Comparison of ENCODE assay signal across 15 cellular contexts in the genomic region with DNA sequence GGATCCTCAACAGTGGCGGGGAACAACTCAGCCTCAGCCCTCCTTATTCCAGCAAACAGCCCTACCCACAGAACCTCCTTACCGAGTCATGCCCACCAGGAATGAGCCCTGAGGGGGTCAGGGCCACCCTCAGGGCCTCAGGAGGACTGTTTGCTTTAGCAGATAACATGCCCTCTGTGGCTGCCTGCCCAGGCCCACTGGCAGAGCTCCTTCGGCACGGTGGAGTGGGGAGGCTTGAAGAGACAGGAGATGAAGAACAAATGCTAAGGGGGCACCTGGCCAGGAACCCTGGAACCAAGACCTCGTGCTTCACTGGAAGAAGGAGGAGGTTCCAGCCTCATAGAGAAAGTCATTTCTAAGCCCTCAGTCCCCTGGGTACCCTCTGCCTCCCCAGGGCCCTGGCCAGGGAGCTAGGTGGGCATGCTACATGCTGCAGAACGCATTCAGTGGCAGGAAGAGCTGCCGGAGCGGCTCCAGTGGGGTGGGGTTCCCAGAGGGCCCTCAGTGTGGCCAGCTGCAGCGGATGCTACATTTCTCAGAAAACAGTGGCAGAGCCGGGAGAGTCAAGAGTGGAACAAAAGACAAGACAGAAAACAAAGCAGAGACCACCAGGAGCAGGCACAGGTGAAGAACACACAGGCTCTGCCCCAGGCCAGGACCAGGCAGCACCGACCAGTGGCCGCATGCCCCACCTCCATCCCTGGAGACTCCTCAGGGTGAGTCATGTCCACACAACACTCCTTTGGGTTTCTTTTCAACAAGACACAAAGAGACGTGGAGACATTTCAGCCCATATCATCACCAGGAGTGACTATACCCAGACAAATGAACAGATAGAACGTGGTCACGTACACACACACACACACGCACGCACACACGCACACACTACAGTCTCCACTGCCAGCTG. TPM values are rescaled to one million over a fixed set of nuclear protein-coding genes. Genes with fewer than 3 reads are reported as not detected.
A peak's percentile ranks its signal among the peaks of the same experiment; 100 is the strongest.
DNase-seq lines count a peak whose midpoint lies in the region; ATAC-seq and TF ChIP-seq lines count a peak whose summit lies in the region.
"Had no signal": no experiment of that assay in that cellular context is flagged by ENCODE, and none has a peak within 500 bp of the region (broad histone marks: within the 10 kb centered on the region; RNA-seq: fewer than 3 reads in every experiment).

No MANE protein-coding gene starts in this region.

- H3K79me1 ChIP-seq in H9 (ENCODE audit: insufficient read depth, low read depth, low read length, poor library complexity, severe bottlenecking), result no peaks in the 10 kb centered on the region

- H3K36me3 Mint-ChIP-seq in H9 (ENCODE audit: insufficient read depth in 1 of 3, low read depth in 3 of 3) (peaks cover 0 to 4% (median 2%) of the 10 kb centered on the region in 3 experiments; a peak in 2 of 7 replicates), mesothelial cell of epicardium (peaks cover 2% of the 10 kb centered on the region)

- no peak overlapping the region for H2BK12ac ChIP-seq in H9 (ENCODE audit: insufficient read length, low read depth, low read length)

- H2BK20ac ChIP-seq in H9 (ENCODE audit: low read depth, low read length, poor library complexity, severe bottlenecking), result no peak overlapping the region

- no peaks in the 10 kb centered on the region for H3K4me1 ChIP-seq in osteoblast (ENCODE audit: insufficient read depth, low read length)
- no peaks in the 10 kb centered on the region for H3K4me1 ChIP-seq in H9 (ENCODE audit: insufficient read depth, low read length)
- H3K4me1 ChIP-seq: parathyroid adenoma, tibial nerve had no signal

- no peak overlapping the region for H3K4me2 ChIP-seq in osteoblast (ENCODE audit: insufficient read depth, low read length)
- no peak overlapping the region for H3K4me2 ChIP-seq in H9 (ENCODE audit: insufficient read depth, insufficient read length, low read length)

- H3K18ac ChIP-seq in H9 (ENCODE audit: insufficient read length, low read depth, low read length), result no peak overlapping the region

- H3K9ac ChIP-seq in H9 (ENCODE audit: extremely low read depth, insufficient read length, low read length), result no peak overlapping the region
- H3K9ac ChIP-seq: parathyroid adenoma had no signal

- H4K91ac ChIP-seq in H9 (ENCODE audit: insufficient read length, low read depth, low read length), result no peak overlapping the region

- H3K27ac ChIP-seq in osteoblast (ENCODE audit: low read depth, low read length) (no peak overlapping the region), H9 (ENCODE audit: insufficient read length, low read depth, low read length) (no peak overlapping the region)
- H3K27ac ChIP-seq: 22Rv1, coronary artery, parathyroid adenoma, tibial nerve had no signal

- H4K5ac ChIP-seq in H9 (ENCODE audit: insufficient read length, low read depth, low read length), result no peak overlapping the region

- H4K20me1 ChIP-seq in osteoblast (ENCODE audit: insufficient read depth, low read length) (no peaks in the 10 kb centered on the region), H9 (ENCODE audit: control insufficient read depth, insufficient read depth, insufficient read length) (peaks cover 2% of the 10 kb centered on the region)

- no peak overlapping the region for H3K4me3 ChIP-seq in osteoblast (ENCODE audit: insufficient read depth, low read length)
- H3K4me3 ChIP-seq: coronary artery, tibial nerve had no signal

- no CpG with 5 or more reads among the region's 18 CpGs for WGBS in H9 (ENCODE audit: extremely low coverage, insufficient read length, low lambda C conversion rate)

- H3K14ac ChIP-seq in H9 (ENCODE audit: insufficient read depth, low read length), result no peak overlapping the region

- no peak for TF ChIP-seq CTCF in osteoblast (IDR thresholded peaks at IDR 0.05; ENCODE audit: extremely low read depth, low read depth, low read length)
- TF ChIP-seq CTCF in H9 (conservative IDR thresholded peaks at IDR 0.05), result no peak
- no peak for TF ChIP-seq CTCF in mesothelial cell of epicardium (IDR thresholded peaks at IDR 0.05; ENCODE audit: unreplicated experiment)

- H3K79me2 ChIP-seq in osteoblast (ENCODE audit: insufficient read depth, low read length) (no peaks in the 10 kb centered on the region), H9 (ENCODE audit: insufficient read depth, low read length) (no peaks in the 10 kb centered on the region)
- H3K79me2 ChIP-seq: parathyroid adenoma had no signal

- H2AFZ ChIP-seq in osteoblast (ENCODE audit: low read length) (no peak overlapping the region), H9 (ENCODE audit: low read length) (no peak overlapping the region)
- H2AFZ ChIP-seq: parathyroid adenoma had no signal

- H2BK5ac ChIP-seq in H9 (ENCODE audit: insufficient read length, low read length), result no peak overlapping the region

- H3K4ac ChIP-seq in H9 (ENCODE audit: low read depth, low read length), result no peak overlapping the region

- no peak overlapping the region for H3T11ph ChIP-seq in H9 (ENCODE audit: low read length)

- DNase-seq in NCI-H2029 (lab: John Stamatoyannopoulos, UW) (peak; percentile 70), NCI-H2029 treated with DMSO at 0.1 percent for 48 hours (lab: John Stamatoyannopoulos, UW) (no peak), NCI-H226 (peak; percentile 41), cerebellar cortex (ENCODE audit: low spot score) (peak; percentile 53), osteoblast (ENCODE audit: insufficient read length, low spot score, missing footprints) (peak; percentile 89), H9 (no peak), mesothelial cell of epicardium (ENCODE audit: low spot score in 2 of 2, unreplicated experiment in 2 of 2) (no peak)
- DNase-seq: activated CD4-positive, alpha-beta T cell treated with anti-CD3 and anti-CD28 coated beads, Interleukin-2, amount 10 ng/mL, durations not matched to agents 24 days and 14 days; activated gamma-delta T cell; NCI-H2171 had no signal

- no peak overlapping the region for H3K56ac ChIP-seq in H9 (ENCODE audit: insufficient read length, low read depth, low read length)

- peak overlapping the region in 1 of 3 experiments; percentile 49; a peak in 2 of 7 replicates for H3K27ac Mint-ChIP-seq in H9
- H3K27ac Mint-ChIP-seq in mesothelial cell of epicardium, result no peak overlapping the region
- H3K27ac Mint-ChIP-seq: activated CD4-positive, alpha-beta T cell treated with anti-CD3 and anti-CD28 coated beads, Interleukin-2, amount 10 ng/mL, durations not matched to agents 24 days and 14 days had no signal

- no peaks in the 10 kb centered on the region; the same call in 1 of the 2 replicates for H3K27me3 Mint-ChIP-seq in H9 (ENCODE audit: low read depth)
- no peaks in the 10 kb centered on the region for H3K27me3 Mint-ChIP-seq in mesothelial cell of epicardium (ENCODE audit: low read depth)
- H3K27me3 Mint-ChIP-seq: activated CD4-positive, alpha-beta T cell treated with anti-CD3 and anti-CD28 coated beads, Interleukin-2, amount 10 ng/mL, durations not matched to agents 24 days and 14 days had no signal

- H3K27me3 ChIP-seq in osteoblast (ENCODE audit: insufficient read depth, low read length) (peaks cover 30% of the 10 kb centered on the region), H9 (ENCODE audit: insufficient read depth, low read length) (no peaks in the 10 kb centered on the region)
- H3K27me3 ChIP-seq: tibial nerve had no signal

- H3K9me3 Mint-ChIP-seq in H9 (no peaks in the 10 kb centered on the region; a peak in 1 of 5 replicates), mesothelial cell of epicardium (no peaks in the 10 kb centered on the region)
- H3K9me3 Mint-ChIP-seq: activated CD4-positive, alpha-beta T cell treated with anti-CD3 and anti-CD28 coated beads, Interleukin-2, amount 10 ng/mL, durations not matched to agents 24 days and 14 days had no signal

- no peak overlapping the region for H2AK5ac ChIP-seq in H9 (ENCODE audit: insufficient read length, low read length)

- H4K8ac ChIP-seq in H9 (replicated peaks; ENCODE audit: insufficient read length, low read depth, low read length), result no peak overlapping the region

- H3K4me1 Mint-ChIP-seq in H9 (no peaks in the 10 kb centered on the region), mesothelial cell of epicardium (no peaks in the 10 kb centered on the region)

- no peak overlapping the region for H3K23ac ChIP-seq in H9 (ENCODE audit: insufficient read length, low read depth, low read length)

- H3K9me3 ChIP-seq in osteoblast (ENCODE audit: low read depth, low read length), result no peaks in the 10 kb centered on the region
- H3K9me3 ChIP-seq in H9 (ENCODE audit: control insufficient read depth, low read depth, low read length), result no peaks in the 10 kb centered on the region
- H3K9me3 ChIP-seq: tibial nerve had no signal

- H2BK15ac ChIP-seq in H9 (ENCODE audit: low read depth, low read length), result no peak overlapping the region

- no peak overlapping the region for H2BK120ac ChIP-seq in H9 (ENCODE audit: low read depth, low read length, poor library complexity, severe bottlenecking)

- H3K4me3 Mint-ChIP-seq in H9, result no peak overlapping the region
- H3K4me3 Mint-ChIP-seq in mesothelial cell of epicardium, result no peak overlapping the region
- H3K4me3 Mint-ChIP-seq: activated CD4-positive, alpha-beta T cell treated with anti-CD3 and anti-CD28 coated beads, Interleukin-2, amount 10 ng/mL, durations not matched to agents 24 days and 14 days had no signal

- no peaks in the 10 kb centered on the region for H3K36me3 ChIP-seq in osteoblast (ENCODE audit: insufficient read depth, low read length)

- H3K23me2 ChIP-seq in H9 (ENCODE audit: insufficient read length, low read depth, low read length, poor library complexity, severe bottlenecking), result no peaks in the 10 kb centered on the region

- ATAC-seq in GM18907 (IDR thresholded peaks at IDR 0.05; ENCODE audit: unreplicated experiment), result no peak

RNA-seq across cellular contexts. Expression of a gene that starts 39.8 kb away (rescaled TPM):
- 3.5 and 6.2 TPM in 2 replicates for total RNA-seq in osteoblast
- 13.7 and 14.2 TPM in 2 replicates for total RNA-seq in H9 (2021)
- 12.5 to 13.0 TPM (median 12.9 TPM) in 3 replicates for total RNA-seq in mesothelial cell of epicardium

Comparison
In these comparisons a context has a peak if more than half of its experiments do, and no peak if none do; other contexts are left out.
1. DNase-seq: peak in NCI-H2029 (single experiment), NCI-H226 (single experiment), cerebellar cortex (single experiment) and osteoblast (single experiment); none in NCI-H2029 treated with DMSO at 0.1 percent for 48 hours (single experiment), H9 (single experiment) and mesothelial cell of epicardium (0 of 2).